In genomic region chr2:136015688-136016087, GRCh38 we compare ENCODE assay signal across 18 cellular contexts. TPM values are rescaled to one million over a fixed set of nuclear protein-coding genes. Genes with fewer than 3 reads are reported as not detected.
DNase-seq lines count a peak whose midpoint lies in the region; ATAC-seq and TF ChIP-seq lines count a peak whose summit lies in the region.
"Had no signal": no experiment of that assay in that cellular context is flagged by ENCODE, and none has a peak within 500 bp of the region (broad histone marks: within the 10 kb centered on the region; RNA-seq: fewer than 3 reads in every experiment).

No MANE protein-coding gene starts in this region.

- intact Hi-C loops in natural killer cell (cut with micrococcal nuclease): no loop called here

- H3K27me3 Mint-ChIP-seq in natural killer cell (ENCODE audit: low read depth in 2 of 2): peaks cover 0 to 10% of the 10 kb centered on the region in 2 donors
- peaks cover 0 to 5% of the 10 kb centered on the region in 2 donors for H3K27me3 Mint-ChIP-seq in natural killer cell treated with Interleukin-12 subunit alpha and Interleukin-12 subunit beta and Interleukin-15 and Interleukin-18, amount 100 ng/mL, for 72 hours
- no peaks in the 10 kb centered on the region for H3K27me3 Mint-ChIP-seq in stimulated activated memory B cell treated with anti-CD40 and anti-IgM and Interleukin-4, amounts not matched to agents 10 μg/mL and 1 μg/mL and 100 μg/mL, for 72 hours
- H3K27me3 Mint-ChIP-seq: CD8-positive, alpha-beta memory T cell had no signal

- H3K4me1 Mint-ChIP-seq in natural killer cell: peaks cover 14 to 19% of the 10 kb centered on the region in 2 donors
- H3K4me1 Mint-ChIP-seq in natural killer cell treated with Interleukin-12 subunit alpha and Interleukin-12 subunit beta and Interleukin-15 and Interleukin-18, amount 100 ng/mL, for 72 hours (ENCODE audit: low read depth in 2 of 2): peaks cover 14 to 16% of the 10 kb centered on the region in 2 donors
- H3K4me1 Mint-ChIP-seq in stimulated activated memory B cell treated with anti-CD40 and anti-IgM and Interleukin-4, amounts not matched to agents 10 μg/mL and 1 μg/mL and 100 μg/mL, for 72 hours: peaks cover 29% of the 10 kb centered on the region

- ATAC-seq in natural killer cell: peak; percentile 81 to 93 (median 82)
- ATAC-seq in natural killer cell treated with Interleukin-12 subunit alpha and Interleukin-12 subunit beta and Interleukin-15 and Interleukin-18, amount 100 ng/mL, for 72 hours: no peak
- ATAC-seq in stimulated activated memory B cell treated with anti-CD40 and anti-IgM and Interleukin-4, amounts not matched to agents 10 μg/mL and 1 μg/mL and 100 μg/mL, for 72 hours: peak; percentile 9
- ATAC-seq in HG03039 (IDR thresholded peaks at IDR 0.05; ENCODE audit: unreplicated experiment): no peak
- ATAC-seq in GM21737 (IDR thresholded peaks at IDR 0.05; ENCODE audit: unreplicated experiment): no peak
- ATAC-seq: A549, K562 had no signal

- no peak for DNase-seq in natural killer cell
- no peak for DNase-seq in natural killer cell treated with Interleukin-12 subunit alpha and Interleukin-12 subunit beta and Interleukin-15 and Interleukin-18, amount 100 ng/mL, for 72 hours (ENCODE audit: low spot score)
- peak; percentile 81 for DNase-seq in SK-N-DZ (ENCODE audit: low spot score)
- peak; percentile 54 for DNase-seq in myocyte (ENCODE audit: low read depth)
- no peak for DNase-seq in GM19238 (ENCODE audit: insufficient read length, low spot score)
- DNase-seq: EL, HFFc6, NCI-H1092 treated with DMSO at 0.1 percent for 48 hours, NCI-H1694, NCI-H2107, NCI-H69, PC-9 had no signal

- H3K9me3 Mint-ChIP-seq in natural killer cell: no peaks in the 10 kb centered on the region
- H3K9me3 Mint-ChIP-seq in natural killer cell treated with Interleukin-12 subunit alpha and Interleukin-12 subunit beta and Interleukin-15 and Interleukin-18, amount 100 ng/mL, for 72 hours: no peaks in the 10 kb centered on the region
- H3K9me3 Mint-ChIP-seq in stimulated activated memory B cell treated with anti-CD40 and anti-IgM and Interleukin-4, amounts not matched to agents 10 μg/mL and 1 μg/mL and 100 μg/mL, for 72 hours: no peaks in the 10 kb centered on the region
- H3K9me3 Mint-ChIP-seq: CD8-positive, alpha-beta memory T cell; HFFc6 had no signal

- no peak overlapping the region for H3K27ac Mint-ChIP-seq in natural killer cell
- no peak overlapping the region for H3K27ac Mint-ChIP-seq in natural killer cell treated with Interleukin-12 subunit alpha and Interleukin-12 subunit beta and Interleukin-15 and Interleukin-18, amount 100 ng/mL, for 72 hours
- H3K27ac Mint-ChIP-seq in stimulated activated memory B cell treated with anti-CD40 and anti-IgM and Interleukin-4, amounts not matched to agents 10 μg/mL and 1 μg/mL and 100 μg/mL, for 72 hours: peak overlapping the region; percentile 8
- H3K27ac Mint-ChIP-seq: HFFc6 had no signal

- H3K4me3 Mint-ChIP-seq in natural killer cell: no peak overlapping the region
- no peak overlapping the region for H3K4me3 Mint-ChIP-seq in natural killer cell treated with Interleukin-12 subunit alpha and Interleukin-12 subunit beta and Interleukin-15 and Interleukin-18, amount 100 ng/mL, for 72 hours
- no peak overlapping the region for H3K4me3 Mint-ChIP-seq in stimulated activated memory B cell treated with anti-CD40 and anti-IgM and Interleukin-4, amounts not matched to agents 10 μg/mL and 1 μg/mL and 100 μg/mL, for 72 hours
- H3K4me3 Mint-ChIP-seq: CD8-positive, alpha-beta memory T cell; HFFc6 had no signal

- H3K36me3 Mint-ChIP-seq in natural killer cell: no peaks in the 10 kb centered on the region
- no peaks in the 10 kb centered on the region for H3K36me3 Mint-ChIP-seq in natural killer cell treated with Interleukin-12 subunit alpha and Interleukin-12 subunit beta and Interleukin-15 and Interleukin-18, amount 100 ng/mL, for 72 hours
- no peaks in the 10 kb centered on the region for H3K36me3 Mint-ChIP-seq in stimulated activated memory B cell treated with anti-CD40 and anti-IgM and Interleukin-4, amounts not matched to agents 10 μg/mL and 1 μg/mL and 100 μg/mL, for 72 hours
- H3K36me3 Mint-ChIP-seq: CD8-positive, alpha-beta memory T cell had no signal

- no peak for TF ChIP-seq CTCF in natural killer cell (IDR thresholded peaks at IDR 0.05)

RNA-seq across cellular contexts. Expression of gene DARS1, which starts 30.3 kb away (rescaled TPM):
- 10 to 100 TPM; 28.4 to 31.3 (median 30.3) TPM for total RNA-seq in natural killer cell
- 100 to 1,000 TPM; 113 to 116 TPM for total RNA-seq in natural killer cell treated with Interleukin-12 subunit alpha and Interleukin-12 subunit beta and Interleukin-15 and Interleukin-18, amount 100 ng/mL, for 72 hours
- 91.4 and 96.6 TPM in 2 replicates for polyA plus RNA-seq in SK-N-DZ (2014; cell fraction: cytosol; rRNA removed)
- polyA plus RNA-seq in SK-N-DZ (2014; cell fraction: nucleus; rRNA removed): 38.9 and 46.8 TPM in 2 replicates
- 76.5 and 84.3 TPM in 2 replicates for total RNA-seq in myocyte
- 44.3 TPM for polyA plus RNA-seq in myocyte (2012)

Comparison
In these comparisons a context has a peak if more than half of its experiments do, and no peak if none do; other contexts are left out.
1. ATAC-seq: peak in natural killer cell (3 of 3) and stimulated activated memory B cell treated with anti-CD40 and anti-IgM and Interleukin-4, amounts not matched to agents 10 μg/mL and 1 μg/mL and 100 μg/mL, for 72 hours (single experiment); none in natural killer cell treated with Interleukin-12 subunit alpha and Interleukin-12 subunit beta and Interleukin-15 and Interleukin-18, amount 100 ng/mL, for 72 hours (0 of 2), HG03039 (single experiment) and GM21737 (single experiment).
2. DNase-seq: peak in SK-N-DZ (single experiment) and myocyte (single experiment); none in natural killer cell (single experiment), natural killer cell treated with Interleukin-12 subunit alpha and Interleukin-12 subunit beta and Interleukin-15 and Interleukin-18, amount 100 ng/mL, for 72 hours (single experiment) and GM19238 (single experiment).